ENCODE assay signal across 13 cellular contexts in the genomic region with DNA sequence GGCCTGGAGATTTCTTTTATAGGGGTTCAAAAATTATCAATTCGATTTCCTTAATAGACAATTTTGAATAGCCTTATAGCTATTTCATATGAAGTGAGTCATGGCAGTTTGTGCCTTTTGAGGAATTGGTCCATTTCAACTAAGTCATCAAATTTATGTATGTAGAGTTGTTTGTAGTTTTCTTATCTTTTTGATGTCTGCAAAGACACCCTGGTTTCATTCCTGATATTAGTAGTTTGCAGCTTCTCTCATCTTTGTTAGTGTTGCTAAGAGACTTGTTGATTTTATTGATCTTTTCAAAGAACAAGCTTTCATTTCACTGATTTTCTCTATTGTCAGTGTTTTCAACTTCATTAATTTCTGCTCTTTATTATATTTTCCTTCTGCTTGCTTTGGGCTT.
"Had no signal": no experiment of that assay in that cellular context is flagged by ENCODE, and none has a peak within 500 bp of the region (broad histone marks: within the 10 kb centered on the region; RNA-seq: fewer than 3 reads in every experiment).

No MANE protein-coding gene starts in this region.

- H3K27me3 Mint-ChIP-seq: activated B cell treated with CpG ODN at 0.5 μM for 24 hours; effector memory CD8-positive, alpha-beta T cell; memory B cell had no signal

- DNase-seq: activated B cell treated with CpG ODN at 0.5 μM for 24 hours; activated CD4-positive, alpha-beta T cell treated with anti-CD3 and anti-CD28 coated beads, Interleukin-2, amount 50 U/mL, for 4 hours; dermis blood vessel endothelial cell; effector memory CD8-positive, alpha-beta T cell; foreskin melanocyte; left ventricle myocardium inferior; mucosa of descending colon; nucleus accumbens; stimulated activated CD4-positive, alpha-beta T cell treated with anti-CD3 and anti-CD28 coated beads, Interleukin-2, amount 100 ng/mL, for 48 hours; stimulated activated naive CD4-positive, alpha-beta T cell; transverse colon had no signal

- ATAC-seq: effector memory CD8-positive, alpha-beta T cell had no signal

- H3K9me3 Mint-ChIP-seq: activated B cell treated with CpG ODN at 0.5 μM for 24 hours; effector memory CD8-positive, alpha-beta T cell; memory B cell had no signal

- H3K27ac Mint-ChIP-seq: activated B cell treated with CpG ODN at 0.5 μM for 24 hours, memory B cell, nephron had no signal

- H3K4me3 Mint-ChIP-seq: activated B cell treated with CpG ODN at 0.5 μM for 24 hours; effector memory CD8-positive, alpha-beta T cell; memory B cell; nephron had no signal
